17 cellular contexts compared by ENCODE assay signal in genomic region chr22:41085842-41086241, GRCh38.
"Had no signal": no experiment of that assay in that cellular context is flagged by ENCODE, and none has a peak within 500 bp of the region (broad histone marks: within the 10 kb centered on the region; RNA-seq: fewer than 3 reads in every experiment).

No MANE protein-coding gene starts in this region.

- DNase-seq: activated CD4-positive, alpha-beta T cell treated with anti-CD3 and anti-CD28 coated beads for 4 hours; activated CD8-positive, alpha-beta memory T cell treated with anti-CD3 and anti-CD28 coated beads, Interleukin-2, amount 50 U/mL, for 4 hours; activated CD8-positive, alpha-beta T cell treated with anti-CD3 and anti-CD28 coated beads for 36 hours; activated naive CD4-positive, alpha-beta T cell treated with anti-CD3 and anti-CD28 coated beads, Interleukin-2, amount 50 U/mL, for 16 hours; activated naive CD8-positive, alpha-beta T cell treated with anti-CD3 and anti-CD28 coated beads, Interleukin-2, amount 10 ng/mL, durations not matched to agents 7 days and 5 days; anterior cingulate cortex; caudate nucleus; MM.1S; NCI-H1105; NCI-H1436; NCI-H1694 treated with DMSO at 0.1 percent for 48 hours; NCI-H2081; NCI-H510A treated with DMSO at 0.1 percent for 48 hours; OCI-M1; RPMI8226; SJCRH30 had no signal

- H3K9me3 ChIP-seq: adrenal gland, SJCRH30 had no signal

- H3K27me3 ChIP-seq: adrenal gland, SJCRH30 had no signal

- H3K4me1 ChIP-seq: SJCRH30 had no signal

- H3K4me3 ChIP-seq: adrenal gland, SJCRH30 had no signal

- H3K36me3 ChIP-seq: adrenal gland, SJCRH30 had no signal

- H3K27ac ChIP-seq: adrenal gland, SJCRH30 had no signal
